In the genomic region with DNA sequence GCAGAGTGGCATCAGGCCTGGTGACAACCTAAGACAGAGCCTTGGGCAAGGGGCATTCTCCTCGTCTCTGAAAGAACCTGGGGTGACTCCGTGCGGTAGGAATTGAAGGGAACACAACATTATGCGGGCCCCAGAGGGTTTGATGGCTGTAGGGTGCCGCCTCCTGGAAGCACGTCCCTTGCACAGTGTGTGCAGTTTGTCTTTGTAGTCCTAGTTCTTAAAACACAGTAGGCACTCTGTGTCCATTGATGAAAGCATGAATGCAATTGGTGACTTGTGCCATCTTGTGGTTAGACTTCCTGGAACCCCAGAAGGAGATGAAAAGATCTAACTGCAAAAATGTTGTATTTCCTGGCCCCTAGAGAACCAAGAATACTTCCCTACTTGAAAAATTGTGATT, we compare ENCODE assay signal across 13 cellular contexts.
DNase-seq lines count a peak whose midpoint lies in the region; ATAC-seq, FAIRE-seq and TF ChIP-seq lines count a peak whose summit lies in the region.
"Had no signal": no experiment of that assay in that cellular context is flagged by ENCODE, and none has a peak within 500 bp of the region (broad histone marks: within the 10 kb centered on the region; RNA-seq: fewer than 3 reads in every experiment).

No MANE protein-coding gene starts in this region.

- no peaks in the 10 kb centered on the region for H3K9me3 ChIP-seq in K562 (replicated peaks; ENCODE audit: control insufficient read depth, insufficient read depth, low read depth, low read length)
- no peaks in the 10 kb centered on the region for H3K9me3 ChIP-seq in testis

- TF ChIP-seq EP300 in Ishikawa (IDR thresholded peaks at IDR 0.05; ENCODE audit: borderline replicate concordance) (no peak), K562 (IDR thresholded peaks at IDR 0.05; ENCODE audit: low read length) (no peak)

- H3K4me3 Mint-ChIP-seq in activated CD8-positive, alpha-beta T cell treated with anti-CD3 and anti-CD28 coated beads for 36 hours: no peak overlapping the region
- no peak overlapping the region for H3K4me3 Mint-ChIP-seq in activated CD8-positive, alpha-beta T cell treated with anti-CD3 and anti-CD28 coated beads, Interleukin-2, amount 10 ng/mL, durations not matched to agents 7 days and 5 days

- DNase-seq in activated CD8-positive, alpha-beta T cell treated with anti-CD3 and anti-CD28 coated beads for 36 hours: peak; percentile 8
- no peak for DNase-seq in activated CD8-positive, alpha-beta T cell treated with anti-CD3 and anti-CD28 coated beads, Interleukin-2, amount 10 ng/mL, durations not matched to agents 7 days and 5 days
- DNase-seq in K562 (ENCODE audit: extremely low read depth in 1 of 4, low spot score in 3 of 4) (peak in 2 of 4 experiments; percentile 7 to 8), occipital lobe (lab: John Stamatoyannopoulos, UW) (peak; percentile 7), NCI-H510A (lab: John Stamatoyannopoulos, UW) (no peak), testis (no peak)
- DNase-seq in central memory CD4-positive, alpha-beta T cell: no peak
- DNase-seq: HCEC 1CT, NCI-H1048, NCI-H345, right cardiac atrium had no signal

- no peaks in the 10 kb centered on the region for H3K79me2 ChIP-seq in K562 (ENCODE audit: control insufficient read depth, insufficient read depth, low read length)

- H3K9me1 ChIP-seq in K562 (ENCODE audit: control insufficient read depth, insufficient read depth, low read length): no peaks in the 10 kb centered on the region

- H3K4me2 ChIP-seq in K562 (ENCODE audit: insufficient read depth, low read length): no peak overlapping the region

- peaks cover 6% of the 10 kb centered on the region for H3K4me1 Mint-ChIP-seq in activated CD8-positive, alpha-beta T cell treated with anti-CD3 and anti-CD28 coated beads for 36 hours (ENCODE audit: low read depth)
- peaks cover 9% of the 10 kb centered on the region for H3K4me1 Mint-ChIP-seq in activated CD8-positive, alpha-beta T cell treated with anti-CD3 and anti-CD28 coated beads, Interleukin-2, amount 10 ng/mL, durations not matched to agents 7 days and 5 days (ENCODE audit: low read depth)

- TF ChIP-seq POLR2A in K562 (conservative IDR thresholded peaks at IDR 0.05) (no peak), testis (IDR thresholded peaks at IDR 0.05) (no peak)

- no peaks in the 10 kb centered on the region for H3K36me3 ChIP-seq in K562 (ENCODE audit: control insufficient read depth, insufficient read depth, low read length)
- no peaks in the 10 kb centered on the region for H3K36me3 ChIP-seq in testis (ENCODE audit: low read depth, missing control alignments)

- CTCF ChIA-PET in activated CD8-positive, alpha-beta T cell treated with anti-CD3 and anti-CD28 coated beads for 36 hours (lab: Charles Lee): interaction anchor here (1.0 to 1.1 kb wide), 2 partner anchors 77 to 168 kb away, joined by 4 read pairs; no protein-coding TSS in a partner anchor
- CTCF ChIA-PET in activated CD8-positive, alpha-beta T cell treated with anti-CD3 and anti-CD28 coated beads, Interleukin-2, amount 10 ng/mL, durations not matched to agents 7 days and 5 days (lab: Charles Lee): interaction anchor here (0.6 to 1.0 kb wide), 2 partner anchors 166 to 410 kb away, joined by 4 read pairs; no protein-coding TSS in a partner anchor
- CTCF ChIA-PET in K562 (lab: Yijun Ruan, JAX; ENCODE audit: low intra/inter-chr PET ratio): interaction anchor here (0.5 to 1.8 kb wide), 3 partner anchors 168 to 433 kb away, joined by 3 to 11 read pairs (median 4); no protein-coding TSS in a partner anchor

- H3K27ac ChIP-seq in K562 (ENCODE audit: extremely low read depth, low read depth, low read length): no peak overlapping the region
- H3K27ac ChIP-seq in testis: no peak overlapping the region

- H3K4me3 ChIP-seq in K562: no peak overlapping the region
- H3K4me3 ChIP-seq in testis: no peak overlapping the region

- H3K4me1 ChIP-seq in K562 (replicated peaks in 1 of 2; ENCODE audit: control insufficient read depth in 2 of 2, insufficient read depth in 2 of 2, low read length in 2 of 2) (no peaks in the 10 kb centered on the region), testis (no peaks in the 10 kb centered on the region)

- no peaks in the 10 kb centered on the region for H3K9me3 Mint-ChIP-seq in activated CD8-positive, alpha-beta T cell treated with anti-CD3 and anti-CD28 coated beads for 36 hours
- H3K9me3 Mint-ChIP-seq in activated CD8-positive, alpha-beta T cell treated with anti-CD3 and anti-CD28 coated beads, Interleukin-2, amount 10 ng/mL, durations not matched to agents 7 days and 5 days (ENCODE audit: insufficient read depth): no peaks in the 10 kb centered on the region

- no peaks in the 10 kb centered on the region for H3K36me3 Mint-ChIP-seq in activated CD8-positive, alpha-beta T cell treated with anti-CD3 and anti-CD28 coated beads for 36 hours (ENCODE audit: low read depth)
- no peaks in the 10 kb centered on the region for H3K36me3 Mint-ChIP-seq in activated CD8-positive, alpha-beta T cell treated with anti-CD3 and anti-CD28 coated beads, Interleukin-2, amount 10 ng/mL, durations not matched to agents 7 days and 5 days (ENCODE audit: low read depth)

- ATAC-seq in activated CD8-positive, alpha-beta T cell treated with anti-CD3 and anti-CD28 coated beads for 36 hours: no peak
- ATAC-seq in activated CD8-positive, alpha-beta T cell treated with anti-CD3 and anti-CD28 coated beads, Interleukin-2, amount 10 ng/mL, durations not matched to agents 7 days and 5 days: no peak
- peak; percentile 58; the same call in 2 of the 3 replicates for ATAC-seq in K562
- ATAC-seq: right cardiac atrium had no signal

- no peak overlapping the region for H3K27ac Mint-ChIP-seq in activated CD8-positive, alpha-beta T cell treated with anti-CD3 and anti-CD28 coated beads for 36 hours
- no peak overlapping the region for H3K27ac Mint-ChIP-seq in activated CD8-positive, alpha-beta T cell treated with anti-CD3 and anti-CD28 coated beads, Interleukin-2, amount 10 ng/mL, durations not matched to agents 7 days and 5 days

- TF ChIP-seq RAD21 in Ishikawa (IDR thresholded peaks at IDR 0.05; ENCODE audit: low read depth) (peak; percentile 4; the same call in 1 of the 2 replicates), K562 (CRISPR knock-in tag; conservative IDR thresholded peaks at IDR 0.05 in 1 of 2, IDR thresholded peaks at IDR 0.05 in 1 of 2) (peak; percentile 52 to 53)

- intact Hi-C loops in activated CD8-positive, alpha-beta T cell treated with anti-CD3 and anti-CD28 coated beads for 36 hours (cut with micrococcal nuclease): no loop called here
- intact Hi-C loops in K562 (cut with micrococcal nuclease): loop anchor here (1.0 kb wide), 1 partner anchor 169 kb away; no protein-coding TSS in a partner anchor
- intact Hi-C loops in testis (cut with DNase I; ENCODE audit: low total_unique reads): no loop called here

- H3K27me3 ChIP-seq in K562 (ENCODE audit: control insufficient read depth in 2 of 2, insufficient read depth in 2 of 2, low read length in 2 of 2): no peaks in the 10 kb centered on the region
- H3K27me3 ChIP-seq in testis: no peaks in the 10 kb centered on the region

- H3K9ac ChIP-seq in K562 (ENCODE audit: insufficient read depth in 1 of 2, low read depth in 2 of 2, low read length in 2 of 2): no peak overlapping the region

- in situ Hi-C loops in K562 (cut with MboI): no loop called here

- POLR2A ChIA-PET in activated CD8-positive, alpha-beta T cell treated with anti-CD3 and anti-CD28 coated beads for 36 hours (lab: Charles Lee): no interaction called here
- POLR2A ChIA-PET in activated CD8-positive, alpha-beta T cell treated with anti-CD3 and anti-CD28 coated beads, Interleukin-2, amount 10 ng/mL, durations not matched to agents 7 days and 5 days (lab: Charles Lee): no interaction called here
- POLR2A ChIA-PET in K562 (lab: Yijun Ruan, JAX): no interaction called here

- no peak overlapping the region for H2AFZ ChIP-seq in K562 (ENCODE audit: low read depth, low read length)

- no peak for TF ChIP-seq CTCF in activated CD8-positive, alpha-beta T cell treated with anti-CD3 and anti-CD28 coated beads for 36 hours (IDR thresholded peaks at IDR 0.05)
- peak; percentile 31 to 48 (median 40); a peak in 4 of 6 replicates for TF ChIP-seq CTCF in K562 (IDR thresholded peaks at IDR 0.05 in 2 of 3, conservative IDR thresholded peaks at IDR 0.05 in 1 of 3; ENCODE audit: insufficient read depth in 2 of 3, low read depth in 1 of 3, low read length in 3 of 3)
- no peak for TF ChIP-seq CTCF in testis (IDR thresholded peaks at IDR 0.05)

- no peaks in the 10 kb centered on the region for H4K20me1 ChIP-seq in K562 (replicated peaks; ENCODE audit: control insufficient read depth, insufficient read depth, low read length)

- no TSS peak for BruUV-seq in K562 (replicated peaks; lab: Mats Ljungman, UMichigan)

- WGBS in K562 (ENCODE audit: insufficient coverage, low coverage, missing lambda C conversion rate): 2% methylated on average over 6 of the region's 6 CpGs
- 88 to 95% methylated on average over 6 of the region's 6 CpGs for WGBS in testis, 2 donors

- H3K27me3 Mint-ChIP-seq in activated CD8-positive, alpha-beta T cell treated with anti-CD3 and anti-CD28 coated beads for 36 hours: no peaks in the 10 kb centered on the region
- H3K27me3 Mint-ChIP-seq in activated CD8-positive, alpha-beta T cell treated with anti-CD3 and anti-CD28 coated beads, Interleukin-2, amount 10 ng/mL, durations not matched to agents 7 days and 5 days (ENCODE audit: low read depth): peaks cover under 1% of the 10 kb centered on the region

- FAIRE-seq in K562 (lab: Jason Lieb, UNC): no peak
- FAIRE-seq: GM18507 had no signal

TF ChIP-seq in Ishikawa, 13 proteins besides CTCF, POLR2A, EP300 and RAD21:
- TF ChIP-seq NFIC (IDR thresholded peaks at IDR 0.05) (no peak), TEAD4 (IDR thresholded peaks at IDR 0.05) (no peak), CEBPB (IDR thresholded peaks at IDR 0.05) (no peak), FOXM1 (IDR thresholded peaks at IDR 0.05; ENCODE audit: borderline replicate concordance, low read depth) (no peak)

TF ChIP-seq in K562, 482 proteins besides CTCF, POLR2A, EP300 and RAD21 (continues in another document):
- TF ChIP-seq MTA2 (IDR thresholded peaks at IDR 0.05; ENCODE audit: low read depth) (no peak), ZNF354B (CRISPR knock-in tag; IDR thresholded peaks at IDR 0.05) (no peak), CAMTA2 (CRISPR knock-in tag; conservative IDR thresholded peaks at IDR 0.05) (no peak), ZKSCAN1 (IDR thresholded peaks at IDR 0.05; ENCODE audit: low read depth, low read length) (peak; percentile 46; the same call in 1 of the 2 replicates), KHSRP (IDR thresholded peaks at IDR 0.05) (no peak), KAT7 (CRISPR knock-in tag; IDR thresholded peaks at IDR 0.05; ENCODE audit: borderline replicate concordance) (no peak), ZNF589 (CRISPR knock-in tag; IDR thresholded peaks at IDR 0.05; ENCODE audit: low read depth) (no peak)

Comparison
In these comparisons a context has a peak if more than half of its experiments do, and no peak if none do; other contexts are left out.
1. DNase-seq: peak in activated CD8-positive, alpha-beta T cell treated with anti-CD3 and anti-CD28 coated beads for 36 hours (single experiment) and occipital lobe (single experiment); none in activated CD8-positive, alpha-beta T cell treated with anti-CD3 and anti-CD28 coated beads, Interleukin-2, amount 10 ng/mL, durations not matched to agents 7 days and 5 days (single experiment), central memory CD4-positive, alpha-beta T cell (single experiment), NCI-H510A (single experiment) and testis (single experiment).
2. CTCF ChIP-seq: peak in K562 (3 of 3); none in activated CD8-positive, alpha-beta T cell treated with anti-CD3 and anti-CD28 coated beads for 36 hours (single experiment) and testis (0 of 3).